12 cellular contexts compared by ENCODE assay signal in the genomic region with DNA sequence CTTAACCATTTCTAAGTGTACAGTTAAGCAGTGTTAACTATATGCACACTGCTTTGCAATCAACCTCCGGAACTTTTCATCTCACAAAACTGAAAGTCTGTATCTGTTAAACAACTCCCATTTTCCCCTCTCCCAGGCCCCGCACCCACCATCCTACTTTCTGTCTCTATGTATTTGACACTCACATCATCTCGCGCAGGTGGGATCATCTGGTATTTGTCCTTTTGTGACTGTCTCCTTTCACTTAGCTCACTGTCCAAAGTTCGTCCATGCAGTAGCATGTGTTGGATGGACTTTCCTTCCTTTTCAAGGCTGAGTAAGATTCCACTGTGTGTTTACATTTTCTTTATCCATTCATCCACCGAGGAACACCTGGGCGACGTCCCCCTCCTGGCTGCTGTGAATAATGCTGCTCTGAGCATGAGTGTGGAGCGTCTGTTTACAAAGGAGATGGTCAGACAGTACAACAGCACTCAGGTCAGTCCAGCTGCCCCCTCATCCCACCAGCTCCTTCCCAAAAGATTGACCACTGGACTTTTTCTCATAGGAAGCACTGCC.
"Had no signal": no experiment of that assay in that cellular context is flagged by ENCODE, and none has a peak within 500 bp of the region (broad histone marks: within the 10 kb centered on the region; RNA-seq: fewer than 3 reads in every experiment).

No MANE protein-coding gene starts in this region.

- DNase-seq: activated CD8-positive, alpha-beta memory T cell treated with anti-CD3 and anti-CD28 coated beads, Interleukin-2, amount 50 U/mL, for 48 hours; activated CD8-positive, alpha-beta T cell treated with anti-CD3 and anti-CD28 coated beads for 36 hours; aorta; left lung; pancreas; retina; small intestine; SW 1271 had no signal

- H3K9me3 ChIP-seq: esophagus muscularis mucosa, left lung, pancreas, tibial nerve had no signal

- H3K4me3 Mint-ChIP-seq: activated CD8-positive, alpha-beta T cell treated with anti-CD3 and anti-CD28 coated beads for 36 hours; memory B cell; stimulated activated memory B cell treated with anti-CD40 and anti-IgM and Interleukin-4, amounts not matched to agents 10 μg/mL and 1 μg/mL and 100 μg/mL, for 72 hours had no signal

- ATAC-seq: activated CD8-positive, alpha-beta T cell treated with anti-CD3 and anti-CD28 coated beads for 36 hours; left lung; pancreas; stimulated activated memory B cell treated with anti-CD40 and anti-IgM and Interleukin-4, amounts not matched to agents 10 μg/mL and 1 μg/mL and 100 μg/mL, for 72 hours had no signal

- H3K27ac Mint-ChIP-seq: activated CD8-positive, alpha-beta T cell treated with anti-CD3 and anti-CD28 coated beads for 36 hours; memory B cell; stimulated activated memory B cell treated with anti-CD40 and anti-IgM and Interleukin-4, amounts not matched to agents 10 μg/mL and 1 μg/mL and 100 μg/mL, for 72 hours had no signal

- H3K27me3 Mint-ChIP-seq: activated CD8-positive, alpha-beta T cell treated with anti-CD3 and anti-CD28 coated beads for 36 hours; memory B cell had no signal

- H3K9me3 Mint-ChIP-seq: activated CD8-positive, alpha-beta T cell treated with anti-CD3 and anti-CD28 coated beads for 36 hours; memory B cell had no signal
